Comparison of ENCODE assay signal across 14 cellular contexts in genomic region chr14:74932401-74932901, GRCh38. TPM values are rescaled to one million over a fixed set of nuclear protein-coding genes. Genes with fewer than 3 reads are reported as not detected.
DNase-seq lines count a peak whose midpoint lies in the region; ATAC-seq, FAIRE-seq and TF ChIP-seq lines count a peak whose summit lies in the region.
"Had no signal": no experiment of that assay in that cellular context is flagged by ENCODE, and none has a peak within 500 bp of the region (broad histone marks: within the 10 kb centered on the region; RNA-seq: fewer than 3 reads in every experiment).

No MANE protein-coding gene starts in this region.

- ATAC-seq in PC-3 (peak; percentile 56), pancreas (peak in 3 of 4 donors; percentile 24 to 40 (median 38)), HG02973 (IDR thresholded peaks at IDR 0.05; ENCODE audit: unreplicated experiment) (no peak)

- no peak for FAIRE-seq in pancreas (lab: Jason Lieb, UNC)

- DNase-seq in PC-3 (peak; percentile 34), fibroblast of peridontal ligament (ENCODE audit: extremely low read depth) (peak; percentile 45), pancreas (peak in 1 of 6 donors; percentile 7), spleen (no peak), Calu3 (no peak), AML-193 (lab: John Stamatoyannopoulos, UW) (no peak)
- DNase-seq: DMS153; effector CD4-positive, alpha-beta T cell; immature natural killer cell; NCI-H1417 had no signal

- H3K4me1 ChIP-seq in HEK293 (ENCODE audit: control insufficient read depth, insufficient read depth, low read length), result no peaks in the 10 kb centered on the region
- peaks cover 3% of the 10 kb centered on the region; the same call in 1 of the 2 replicates for H3K4me1 ChIP-seq in PC-3 (ENCODE audit: insufficient read depth, low read length)
- H3K4me1 ChIP-seq in pancreas, result no peaks in the 10 kb centered on the region
- H3K4me1 ChIP-seq in spleen, result peaks cover 0 to 31% (median 16%) of the 10 kb centered on the region in 6 donors

- CTCF ChIA-PET in HEK293 (lab: Yijun Ruan, JAX), result interaction anchor here (0.7 to 1.2 kb wide), 3 partner anchors 9 to 27 kb away, joined by 3 read pairs; partner anchors contain the start of gene RPS6KL1
- CTCF ChIA-PET in PC-3 (lab: Charles Lee), result no interaction called here
- CTCF ChIA-PET in Calu3 (lab: Charles Lee), result no interaction called here

- POLR2A ChIA-PET in HEK293 (lab: Yijun Ruan, JAX), result interaction anchor here (0.5 kb wide), 1 partner anchor 9 kb away, joined by 3 read pairs; the partner anchor contains the start of gene RPS6KL1
- POLR2A ChIA-PET in PC-3 (lab: Charles Lee; ENCODE audit: unreplicated experiment), result no interaction called here

- BruUV-seq in PC-3 (replicated peaks; lab: Mats Ljungman, UMichigan), result no TSS peak
- BruUV-seq in Calu3 (replicated peaks; lab: Mats Ljungman, UMichigan), result no TSS peak

- peak overlapping the region; percentile 44 for H2AFZ ChIP-seq in PC-3 (ENCODE audit: low read length)

- no peak overlapping the region for H3K27ac ChIP-seq in HEK293 (ENCODE audit: extremely low read depth, low read depth, low read length)
- H3K27ac ChIP-seq in PC-3 (ENCODE audit: low read length), result no peak overlapping the region
- no peak overlapping the region for H3K27ac ChIP-seq in pancreas
- no peak overlapping the region for H3K27ac ChIP-seq in spleen

- H3K4me2 ChIP-seq in PC-3 (ENCODE audit: low read length), result 0 out of 2 replicates have a peak overlapping the region, but pooled peaks have one; percentile 2

- H3K9me3 Mint-ChIP-seq in Calu3 (ENCODE audit: low read depth, unreplicated experiment), result no peaks in the 10 kb centered on the region
- H3K9me3 Mint-ChIP-seq: immature natural killer cell had no signal

- H3K9me3 ChIP-seq in HEK293 (ENCODE audit: control insufficient read depth, insufficient read depth, low read depth, low read length) (no peaks in the 10 kb centered on the region), PC-3 (ENCODE audit: low read length) (no peaks in the 10 kb centered on the region), pancreas (no peaks in the 10 kb centered on the region), spleen (no peaks in the 10 kb centered on the region)

- TF ChIP-seq POLR2A in spleen (IDR thresholded peaks at IDR 0.05), result no peak

- H3F3A ChIP-seq in PC-3 (ENCODE audit: low read length, unreplicated experiment), result no peaks in the 10 kb centered on the region

- H3K36me3 Mint-ChIP-seq in Calu3 (ENCODE audit: insufficient read depth, unreplicated experiment), result no peaks in the 10 kb centered on the region
- H3K36me3 Mint-ChIP-seq: activated naive CD8-positive, alpha-beta T cell had no signal

- H3K79me2 ChIP-seq in PC-3 (ENCODE audit: low read length), result no peaks in the 10 kb centered on the region

- no peaks in the 10 kb centered on the region for H3K9me2 ChIP-seq in PC-3 (replicated peaks; ENCODE audit: low read length)

- H3K4me3 Mint-ChIP-seq in Calu3 (ENCODE audit: low read depth, unreplicated experiment), result no peak overlapping the region
- H3K4me3 Mint-ChIP-seq: activated naive CD8-positive, alpha-beta T cell; immature natural killer cell had no signal

- H3K27me3 ChIP-seq in PC-3 (ENCODE audit: low read length), result no peaks in the 10 kb centered on the region
- H3K27me3 ChIP-seq in pancreas, result no peaks in the 10 kb centered on the region
- no peaks in the 10 kb centered on the region for H3K27me3 ChIP-seq in spleen (replicated peaks in 1 of 7)

- intact Hi-C loops in PC-3 (cut with micrococcal nuclease) (no loop called here), pancreas (cut with DNase I) (no loop called here), spleen (cut with DNase I; ENCODE audit: low total_unique reads) (no loop called here), Calu3 (cut with micrococcal nuclease; ENCODE audit: unreplicated experiment) (no loop called here)

- no peak overlapping the region for H3K27ac Mint-ChIP-seq in Calu3 (ENCODE audit: unreplicated experiment)
- H3K27ac Mint-ChIP-seq: activated naive CD8-positive, alpha-beta T cell had no signal

- H3K27me3 Mint-ChIP-seq in Calu3 (ENCODE audit: unreplicated experiment), result peaks cover 13% of the 10 kb centered on the region

- H3K36me3 ChIP-seq in HEK293 (ENCODE audit: control insufficient read depth in 2 of 2, insufficient read depth in 1 of 2, low read length in 2 of 2) (no peaks in the 10 kb centered on the region), PC-3 (ENCODE audit: low read depth, low read length) (no peaks in the 10 kb centered on the region), pancreas (no peaks in the 10 kb centered on the region), spleen (no peaks in the 10 kb centered on the region)

- H3K4me1 Mint-ChIP-seq in Calu3 (ENCODE audit: low read depth, unreplicated experiment), result no peaks in the 10 kb centered on the region

- H3K9ac ChIP-seq in PC-3 (ENCODE audit: low read length), result no peak overlapping the region

- TF ChIP-seq CTCF in HEK293 (tag by site-specific recombination; IDR thresholded peaks at IDR 0.05) (no peak), PC-3 (conservative IDR thresholded peaks at IDR 0.05; ENCODE audit: low read depth, low read length) (no peak), pancreas (IDR thresholded peaks at IDR 0.05) (no peak), spleen (IDR thresholded peaks at IDR 0.05 in 8 of 11, conservative IDR thresholded peaks at IDR 0.05 in 3 of 11) (no peak), Calu3 (IDR thresholded peaks at IDR 0.05; ENCODE audit: unreplicated experiment) (no peak)

- H4K20me1 ChIP-seq in PC-3 (ENCODE audit: low read length), result no peaks in the 10 kb centered on the region

- H3K4me3 ChIP-seq in HEK293 (ENCODE audit: low read depth, low read length) (no peak overlapping the region), PC-3 (ENCODE audit: low read length) (no peak overlapping the region), pancreas (no peak overlapping the region), spleen (no peak overlapping the region)

- 27 to 32% methylated on average over 6 of the region's 6 CpGs for WGBS in pancreas, 2 donors
- 11 to 16% (median 13%) methylated on average over 6 of the region's 6 CpGs for WGBS in spleen, 5 donors

TF ChIP-seq in HEK293, 187 proteins besides CTCF, POLR2A, EP300 and RAD21:
- TF ChIP-seq ZIC2 (tag by site-specific recombination; IDR thresholded peaks at IDR 0.05) (no peak), ZNF626 (tag by site-specific recombination; IDR thresholded peaks at IDR 0.05) (no peak), ZNF274 (IDR thresholded peaks at IDR 0.05; ENCODE audit: low read length) (no peak), ZNF274 (tag by site-specific recombination; IDR thresholded peaks at IDR 0.05; ENCODE audit: borderline replicate concordance) (no peak), ZNF707 (tag by site-specific recombination; IDR thresholded peaks at IDR 0.05) (no peak), ZNF169 (tag by site-specific recombination; IDR thresholded peaks at IDR 0.05) (no peak), ZNF623 (tag by site-specific recombination; IDR thresholded peaks at IDR 0.05) (peak; percentile 26; the same call in 1 of the 2 replicates)
- TF ChIP-seq, protein P1, sequence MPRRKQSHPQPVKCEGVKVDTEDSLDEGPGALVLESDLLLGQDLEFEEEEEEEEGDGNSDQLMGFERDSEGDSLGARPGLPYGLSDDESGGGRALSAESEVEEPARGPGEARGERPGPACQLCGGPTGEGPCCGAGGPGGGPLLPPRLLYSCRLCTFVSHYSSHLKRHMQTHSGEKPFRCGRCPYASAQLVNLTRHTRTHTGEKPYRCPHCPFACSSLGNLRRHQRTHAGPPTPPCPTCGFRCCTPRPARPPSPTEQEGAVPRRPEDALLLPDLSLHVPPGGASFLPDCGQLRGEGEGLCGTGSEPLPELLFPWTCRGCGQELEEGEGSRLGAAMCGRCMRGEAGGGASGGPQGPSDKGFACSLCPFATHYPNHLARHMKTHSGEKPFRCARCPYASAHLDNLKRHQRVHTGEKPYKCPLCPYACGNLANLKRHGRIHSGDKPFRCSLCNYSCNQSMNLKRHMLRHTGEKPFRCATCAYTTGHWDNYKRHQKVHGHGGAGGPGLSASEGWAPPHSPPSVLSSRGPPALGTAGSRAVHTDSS (tag by site-specific recombination; IDR thresholded peaks at IDR 0.05), result no peak

RNA-seq across cellular contexts. Expression of gene RPS6KL1, which starts 9.4 kb away (rescaled TPM):
- 16.0 and 17.9 TPM in 2 replicates for total RNA-seq in PC-3 (2014; rRNA removed)
- 1 to 10 TPM; 4.0 to 7.7 (median 6.5) TPM for total RNA-seq in pancreas
- polyA plus RNA-seq in pancreas, result 10 to 100 TPM; 14.6 to 23.8 TPM
- 10 to 100 TPM in 1 of 7 donors, 1 to 10 TPM in 6; 1.7 to 15.7 (median 5.7) TPM for total RNA-seq in spleen
- 1 to 10 TPM; 3.3 to 4.6 (median 4.6) TPM for polyA plus RNA-seq in spleen
- 16.4 and 18.5 TPM in 2 replicates for total RNA-seq in Calu3 (2022)

RNA-seq across cellular contexts. Expression of gene PGF, which starts 22.9 kb away (rescaled TPM):
- total RNA-seq in PC-3 (2014; rRNA removed) (0.26 and 1.5 TPM in 2 replicates), pancreas (1 to 10 TPM in 4 of 6 donors, under 1 TPM in 2; 0.73 to 4.7 (median 1.8) TPM), spleen (1 to 10 TPM; 2.2 to 7.7 (median 2.7) TPM), Calu3 (2022) (1.2 and 2.1 TPM in 2 replicates)
- polyA plus RNA-seq in pancreas (1 to 10 TPM; 1.5 to 1.8 TPM), spleen (1 to 10 TPM in 2 of 3 donors, under 1 TPM in 1; 0.87 to 6.2 (median 2.7) TPM)

RNA-seq across cellular contexts. Expression of gene DLST, which starts 50.7 kb away (rescaled TPM):
- 56.9 and 61.1 TPM in 2 replicates for total RNA-seq in PC-3 (2014; rRNA removed)
- total RNA-seq in pancreas, result 10 to 100 TPM; 33.5 to 46.0 (median 39.3) TPM
- polyA plus RNA-seq in pancreas, result 10 to 100 TPM; 22.8 to 40.4 TPM
- 10 to 100 TPM; 70.9 to 80.0 (median 78.6) TPM for total RNA-seq in spleen
- 10 to 100 TPM; 33.1 to 48.5 (median 33.4) TPM for polyA plus RNA-seq in spleen
- 84.2 and 89.1 TPM in 2 replicates for total RNA-seq in Calu3 (2022)

RNA-seq across cellular contexts. Expression of gene PROX2, which starts 56.5 kb away (rescaled TPM):
- total RNA-seq in PC-3 (2014; rRNA removed) (not detected in 2 replicates), pancreas (not detected), spleen (under 1 TPM in 2 of 7 donors, not detected in 5; 0.41 to 0.43 TPM), Calu3 (2022) (not detected in 2 replicates)
- polyA plus RNA-seq in pancreas (not detected), spleen (under 1 TPM in 2 of 3 donors, not detected in 1; 0.06 to 0.09 TPM)
- total RNA-seq: subcutaneous adipose tissue had no signal

Comparison
In these comparisons a context has a peak if more than half of its experiments do, and no peak if none do; other contexts are left out.
1. DNase-seq: peak in PC-3 (single experiment) and fibroblast of peridontal ligament (single experiment); none in spleen (single experiment), Calu3 (single experiment) and AML-193 (0 of 2).